1 cellular context compared by ENCODE assay signal in the genomic region with DNA sequence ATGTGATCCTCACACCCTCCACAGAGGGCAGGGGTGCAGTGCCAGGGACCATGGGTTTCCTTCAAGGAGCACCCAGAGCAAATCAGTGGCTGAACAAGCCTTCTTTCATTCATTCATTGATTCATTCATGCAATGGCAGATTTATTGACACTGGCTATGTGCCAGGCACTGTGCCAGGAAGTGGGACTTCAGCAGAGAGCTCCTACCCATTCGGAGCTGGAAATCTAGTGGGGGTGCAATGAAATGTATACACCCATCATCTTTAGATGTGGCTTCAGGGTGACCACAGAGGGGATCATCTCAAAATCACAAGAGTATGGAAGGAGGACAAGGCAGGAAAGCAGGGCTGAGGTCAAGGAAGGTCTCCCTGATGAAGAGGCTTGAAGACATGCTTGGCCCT.
TF ChIP-seq lines count a peak whose summit lies in the region.

No MANE protein-coding gene starts in this region.

TF ChIP-seq in HCT116, 20 proteins besides CTCF, POLR2A, EP300 and RAD21 (continued from another document):
- TF ChIP-seq, protein P1, sequence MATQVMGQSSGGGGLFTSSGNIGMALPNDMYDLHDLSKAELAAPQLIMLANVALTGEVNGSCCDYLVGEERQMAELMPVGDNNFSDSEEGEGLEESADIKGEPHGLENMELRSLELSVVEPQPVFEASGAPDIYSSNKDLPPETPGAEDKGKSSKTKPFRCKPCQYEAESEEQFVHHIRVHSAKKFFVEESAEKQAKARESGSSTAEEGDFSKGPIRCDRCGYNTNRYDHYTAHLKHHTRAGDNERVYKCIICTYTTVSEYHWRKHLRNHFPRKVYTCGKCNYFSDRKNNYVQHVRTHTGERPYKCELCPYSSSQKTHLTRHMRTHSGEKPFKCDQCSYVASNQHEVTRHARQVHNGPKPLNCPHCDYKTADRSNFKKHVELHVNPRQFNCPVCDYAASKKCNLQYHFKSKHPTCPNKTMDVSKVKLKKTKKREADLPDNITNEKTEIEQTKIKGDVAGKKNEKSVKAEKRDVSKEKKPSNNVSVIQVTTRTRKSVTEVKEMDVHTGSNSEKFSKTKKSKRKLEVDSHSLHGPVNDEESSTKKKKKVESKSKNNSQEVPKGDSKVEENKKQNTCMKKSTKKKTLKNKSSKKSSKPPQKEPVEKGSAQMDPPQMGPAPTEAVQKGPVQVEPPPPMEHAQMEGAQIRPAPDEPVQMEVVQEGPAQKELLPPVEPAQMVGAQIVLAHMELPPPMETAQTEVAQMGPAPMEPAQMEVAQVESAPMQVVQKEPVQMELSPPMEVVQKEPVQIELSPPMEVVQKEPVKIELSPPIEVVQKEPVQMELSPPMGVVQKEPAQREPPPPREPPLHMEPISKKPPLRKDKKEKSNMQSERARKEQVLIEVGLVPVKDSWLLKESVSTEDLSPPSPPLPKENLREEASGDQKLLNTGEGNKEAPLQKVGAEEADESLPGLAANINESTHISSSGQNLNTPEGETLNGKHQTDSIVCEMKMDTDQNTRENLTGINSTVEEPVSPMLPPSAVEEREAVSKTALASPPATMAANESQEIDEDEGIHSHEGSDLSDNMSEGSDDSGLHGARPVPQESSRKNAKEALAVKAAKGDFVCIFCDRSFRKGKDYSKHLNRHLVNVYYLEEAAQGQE (IDR thresholded peaks at IDR 0.05; ENCODE audit: low read depth) = no peak
- TF ChIP-seq EZH2 (IDR thresholded peaks at IDR 0.05) (no peak), CBX3 (IDR thresholded peaks at IDR 0.05; ENCODE audit: low read depth) (no peak), SP1 (IDR thresholded peaks at IDR 0.05; ENCODE audit: low read depth) (no peak)
